ENCODE assay signal across 10 cellular contexts in genomic region chr19:41126765-41127203, GRCh38. TPM values are rescaled to one million over a fixed set of nuclear protein-coding genes. Genes with fewer than 3 reads are reported as not detected.
A peak's percentile ranks its signal among the peaks of the same experiment; 100 is the strongest.
DNase-seq lines count a peak whose midpoint lies in the region; ATAC-seq, FAIRE-seq and TF ChIP-seq lines count a peak whose summit lies in the region.
"Not testable (repeated sequence)": the region's sequence is repeated elsewhere in the genome, so short reads cannot be mapped to it uniquely, and the experiment has no call there.
"Had no signal": no experiment of that assay in that cellular context is flagged by ENCODE, and none has a peak within 500 bp of the region (broad histone marks: within the 10 kb centered on the region; RNA-seq: fewer than 3 reads in every experiment).

No MANE protein-coding gene starts in this region.

- CTCF ChIA-PET in AG04449 (lab: Yijun Ruan, JAX) (interaction anchor here (0.7 to 2.2 kb wide), 6 partner anchors 11 to 181 kb away, joined by 3 to 9 read pairs (median 4); no protein-coding TSS in a partner anchor), WTC11 (lab: Charles Lee) (interaction anchor here (0.6 to 2.7 kb wide), 15 partner anchors 9 to 303 kb away, joined by 3 to 20 read pairs (median 3); partner anchors contain the start of genes CYP2F1 and HNRNPUL1), HepG2 (lab: Yijun Ruan, JAX; ENCODE audit: low intra/inter-chr PET ratio, low total read pairs) (interaction anchor here (1.2 to 3.1 kb wide), 3 partner anchors 17 to 182 kb away, joined by 4 to 16 read pairs (median 6); no protein-coding TSS in a partner anchor)

- H3K4me2 ChIP-seq in HepG2 (ENCODE audit: low read depth, low read length): not testable (repeated sequence)

- not testable (repeated sequence) for TF ChIP-seq POLR2A in GM12891 (IDR thresholded peaks at IDR 0.05; ENCODE audit: low read depth, low read length); HepG2 (IDR thresholded peaks at IDR 0.05; ENCODE audit: insufficient read depth in 1 of 2, low read depth in 2 of 2, low read length in 2 of 2); spleen (IDR thresholded peaks at IDR 0.05)

- not testable (repeated sequence) for H3K9me3 Mint-ChIP-seq in WTC11; activated naive CD8-positive, alpha-beta T cell treated with anti-CD3 and anti-CD28 coated beads, Interleukin-2, amount 50 U/mL, for 24 hours

- peak; percentile 29 for TF ChIP-seq CTCF in AG04449 (IDR thresholded peaks at IDR 0.05; ENCODE audit: insufficient read depth, low read length, missing control alignments)
- peak; percentile 59 for TF ChIP-seq CTCF in WTC11 (IDR thresholded peaks at IDR 0.05)
- TF ChIP-seq CTCF in epithelial cell of proximal tubule (conservative IDR thresholded peaks at IDR 0.05; ENCODE audit: low read depth, low read length): peak; percentile 64
- TF ChIP-seq CTCF in HepG2 (CRISPR knock-in tag; IDR thresholded peaks at IDR 0.05): peak; percentile 34; the same call in 1 of the 2 replicates
- TF ChIP-seq CTCF in spleen (IDR thresholded peaks at IDR 0.05 in 8 of 11, conservative IDR thresholded peaks at IDR 0.05 in 3 of 11): peak; percentile 15 to 74 (median 50)

- not testable (repeated sequence) for H3K9ac ChIP-seq in HepG2 (ENCODE audit: insufficient read depth, low read depth, low read length)

- not testable (repeated sequence) for H3K36me3 ChIP-seq in HepG2 (replicated peaks in 1 of 2; ENCODE audit: control insufficient read depth in 1 of 2, insufficient read depth in 2 of 2, low read length in 2 of 2); spleen

- not testable (repeated sequence) for DNase-seq in AG04449 (ENCODE audit: low read depth, low spot score); GM12891 (ENCODE audit: insufficient read length, low spot score); epithelial cell of proximal tubule (ENCODE audit: low read depth); HepG2 (ENCODE audit: low spot score)
- DNase-seq in NCI-H69 (lab: John Stamatoyannopoulos, UW) (peak; percentile 10), WTC11 (ENCODE audit: low spot score) (peak; percentile 60), spleen (peak; percentile 47)
- peak; percentile 38 for DNase-seq in activated naive CD8-positive, alpha-beta T cell treated with anti-CD3 and anti-CD28 coated beads, Interleukin-2, amount 50 U/mL, for 24 hours

- 20% methylated on average over 2 of the region's 2 CpGs for WGBS in HepG2 (ENCODE audit: low lambda C conversion rate)
- 48 to 52% (median 50%) methylated on average over 2 of the region's 2 CpGs for WGBS in spleen, 5 donors

- H3K79me2 ChIP-seq in HepG2 (ENCODE audit: insufficient read depth, low read length): not testable (repeated sequence)

- peaks cover 29% of the 10 kb centered on the region for H3K4me1 Mint-ChIP-seq in WTC11
- H3K4me1 Mint-ChIP-seq in activated naive CD8-positive, alpha-beta T cell treated with anti-CD3 and anti-CD28 coated beads, Interleukin-2, amount 50 U/mL, for 24 hours: peaks cover 19% of the 10 kb centered on the region

- ATAC-seq in WTC11: peak; percentile 58
- ATAC-seq in activated naive CD8-positive, alpha-beta T cell treated with anti-CD3 and anti-CD28 coated beads, Interleukin-2, amount 50 U/mL, for 24 hours; HepG2: not testable (repeated sequence)

- H3K4me3 Mint-ChIP-seq in WTC11; activated naive CD8-positive, alpha-beta T cell treated with anti-CD3 and anti-CD28 coated beads, Interleukin-2, amount 50 U/mL, for 24 hours: not testable (repeated sequence)

- H3K36me3 Mint-ChIP-seq in WTC11; activated naive CD8-positive, alpha-beta T cell treated with anti-CD3 and anti-CD28 coated beads, Interleukin-2, amount 50 U/mL, for 24 hours (ENCODE audit: low read depth): not testable (repeated sequence)

- H3K27me3 ChIP-seq in HepG2 (ENCODE audit: control insufficient read depth in 1 of 2, insufficient read depth in 2 of 2, low read length in 2 of 2): not testable (repeated sequence)
- H3K27me3 ChIP-seq in spleen (replicated peaks in 1 of 7): peaks cover 0 to 14% (median 0%) of the 10 kb centered on the region in 7 donors

- intact Hi-C loops in HepG2 (cut with micrococcal nuclease; ENCODE audit: unreplicated experiment); spleen (cut with DNase I; ENCODE audit: low total_unique reads): not testable (repeated sequence)

- FAIRE-seq in GM12891 (lab: Jason Lieb, UNC) (peak; percentile 88), HepG2 (lab: Jason Lieb, UNC) (peak; percentile 37)

- peaks cover 23% of the 10 kb centered on the region for H3K27me3 Mint-ChIP-seq in WTC11 (ENCODE audit: low read depth)
- not testable (repeated sequence) for H3K27me3 Mint-ChIP-seq in activated naive CD8-positive, alpha-beta T cell treated with anti-CD3 and anti-CD28 coated beads, Interleukin-2, amount 50 U/mL, for 24 hours

- not testable (repeated sequence) for BruUV-seq in HepG2 (replicated peaks; lab: Mats Ljungman, UMichigan)

- not testable (repeated sequence) for H3K4me3 ChIP-seq in AG04449 (ENCODE audit: low read depth, low read length); epithelial cell of proximal tubule (ENCODE audit: low read depth, low read length); HepG2 (replicated peaks in 1 of 3; ENCODE audit: insufficient read depth in 1 of 3, low read depth in 2 of 3, low read length in 3 of 3); spleen

- not testable (repeated sequence) for H3K9me3 ChIP-seq in HepG2 (ENCODE audit: low read length); spleen

- in situ Hi-C loops in HepG2 (cut with HindIII; ENCODE audit: extremely low pct_ligation_motif_present, low pct_unique_long_range_greater_than_20kb): loop anchor here (25.0 kb wide), 1 partner anchor 464 kb away; no protein-coding TSS in a partner anchor

- POLR2A ChIA-PET in AG04449 (lab: Yijun Ruan, JAX); WTC11 (lab: Charles Lee); HepG2 (lab: Yijun Ruan, JAX): not testable (repeated sequence)

- H4K20me1 ChIP-seq in HepG2 (ENCODE audit: insufficient read depth, low read length): not testable (repeated sequence)

- not testable (repeated sequence) for TF ChIP-seq RAD21 in HepG2 (CRISPR knock-in tag; IDR thresholded peaks at IDR 0.05)

- not testable (repeated sequence) for H3K4me1 ChIP-seq in HepG2 (ENCODE audit: insufficient read depth, low read length)
- H3K4me1 ChIP-seq in spleen: peaks cover 7 to 22% (median 10%) of the 10 kb centered on the region in 6 donors

- not testable (repeated sequence) for H2AFZ ChIP-seq in HepG2 (ENCODE audit: low read length)

- not testable (repeated sequence) for H3K27ac ChIP-seq in HepG2 (ENCODE audit: extremely low read length, insufficient read depth, low read length); spleen

- TF ChIP-seq EP300 in HepG2 (IDR thresholded peaks at IDR 0.05; ENCODE audit: low read depth in 2 of 2, low read length in 2 of 2); HepG2 (CRISPR knock-in tag; IDR thresholded peaks at IDR 0.05; ENCODE audit: borderline replicate concordance): not testable (repeated sequence)

- H3K27ac Mint-ChIP-seq in WTC11: peak overlapping the region; percentile 60
- H3K27ac Mint-ChIP-seq in activated naive CD8-positive, alpha-beta T cell treated with anti-CD3 and anti-CD28 coated beads, Interleukin-2, amount 50 U/mL, for 24 hours: not testable (repeated sequence)

RNA-seq across cellular contexts. Expression of gene CYP2F1, which starts 12.6 kb away (rescaled TPM):
- not detected for polyA plus RNA-seq in GM12891 (2012; ENCODE audit: low read depth, missing spikeins)
- 0.24 to 1.3 TPM (median 0.30 TPM) in 3 replicates for total RNA-seq in WTC11 (2021)
- total RNA-seq in epithelial cell of proximal tubule: not detected in 2 replicates
- total RNA-seq in HepG2 (2016; rRNA removed; fragmentation: Illumina TruSeq; extraction: Trizol): not detected in 2 replicates
- not detected in 2 replicates for total RNA-seq in HepG2 (2016; cell fraction: cytosol; rRNA removed; fragmentation: Illumina TruSeq; extraction: Trizol; ENCODE audit: low read depth)
- not detected in 2 replicates for total RNA-seq in HepG2 (2016; cell fraction: insoluble cytoplasmic fraction; rRNA removed; fragmentation: Illumina TruSeq; extraction: Trizol)
- not detected in 2 replicates for total RNA-seq in HepG2 (2016; cell fraction: membrane; rRNA removed; fragmentation: Illumina TruSeq; extraction: Trizol)
- not detected in 2 replicates for total RNA-seq in HepG2 (2016; cell fraction: nucleus; rRNA removed; fragmentation: Illumina TruSeq; extraction: Trizol)
- not detected in 2 replicates for polyA plus RNA-seq in HepG2 (2011; rRNA removed)
- not detected in 2 replicates for polyA plus RNA-seq in HepG2 (2011; cell fraction: cytosol; rRNA removed)
- not detected in 2 replicates for polyA plus RNA-seq in HepG2 (2011; cell fraction: nucleus; rRNA removed)
- polyA plus RNA-seq in HepG2 (2012): not detected in 2 replicates
- polyA plus RNA-seq in HepG2 (2016; cell fraction: cytosol; fragmentation: Illumina TruSeq; extraction: Trizol; ENCODE audit: low read depth): not detected in 2 replicates
- polyA plus RNA-seq in HepG2 (2016; cell fraction: insoluble cytoplasmic fraction; fragmentation: Illumina TruSeq; extraction: Trizol; ENCODE audit: low read depth): not detected in 2 replicates
- polyA plus RNA-seq in HepG2 (2016; cell fraction: membrane; fragmentation: Illumina TruSeq; extraction: Trizol; ENCODE audit: low read depth): not detected in 2 replicates
- not detected in 2 replicates for polyA plus RNA-seq in HepG2 (2016; cell fraction: nucleus; fragmentation: Illumina TruSeq; extraction: Trizol; ENCODE audit: insufficient read depth, low read depth)
- polyA minus RNA-seq in HepG2 (2011; rRNA and poly(A)+ RNA removed; ENCODE audit: low replicate concordance): not detected in 2 replicates
- polyA minus RNA-seq in HepG2 (2011; cell fraction: cytosol; rRNA and poly(A)+ RNA removed): not detected in 2 replicates
- polyA minus RNA-seq in HepG2 (2011; cell fraction: nucleus; rRNA and poly(A)+ RNA removed): not detected in 2 replicates
- total RNA-seq in spleen: not detected
- not detected for polyA plus RNA-seq in spleen
- total RNA-seq: HT1080, SJSA1 had no signal

RNA-seq across cellular contexts. Expression of gene CYP2A13, which starts 38.5 kb away (rescaled TPM):
- not detected for polyA plus RNA-seq in GM12891 (2012; ENCODE audit: low read depth, missing spikeins)
- total RNA-seq in WTC11 (2021) (0.32 to 0.53 TPM (median 0.48 TPM) in 3 replicates), epithelial cell of proximal tubule (not detected in 2 replicates), HepG2 (2016; rRNA removed; fragmentation: Illumina TruSeq; extraction: Trizol) (not detected in 2 replicates), spleen (not detected)
- total RNA-seq in HepG2 (2016; cell fraction: cytosol; rRNA removed; fragmentation: Illumina TruSeq; extraction: Trizol; ENCODE audit: low read depth): not detected in 2 replicates
- not detected in 2 replicates for total RNA-seq in HepG2 (2016; cell fraction: insoluble cytoplasmic fraction; rRNA removed; fragmentation: Illumina TruSeq; extraction: Trizol)
- not detected in 2 replicates for total RNA-seq in HepG2 (2016; cell fraction: membrane; rRNA removed; fragmentation: Illumina TruSeq; extraction: Trizol)
- total RNA-seq in HepG2 (2016; cell fraction: nucleus; rRNA removed; fragmentation: Illumina TruSeq; extraction: Trizol): not detected in 2 replicates
- polyA plus RNA-seq in HepG2 (2011; rRNA removed) (not detected in 2 replicates), spleen (not detected)
- polyA plus RNA-seq in HepG2 (2011; cell fraction: cytosol; rRNA removed): not detected in 2 replicates
- not detected in 2 replicates for polyA plus RNA-seq in HepG2 (2011; cell fraction: nucleus; rRNA removed)
- not detected in 2 replicates for polyA plus RNA-seq in HepG2 (2012)
- polyA plus RNA-seq in HepG2 (2016; cell fraction: cytosol; fragmentation: Illumina TruSeq; extraction: Trizol; ENCODE audit: low read depth): not detected in 2 replicates
- not detected in 2 replicates for polyA plus RNA-seq in HepG2 (2016; cell fraction: insoluble cytoplasmic fraction; fragmentation: Illumina TruSeq; extraction: Trizol; ENCODE audit: low read depth)
- not detected in 2 replicates for polyA plus RNA-seq in HepG2 (2016; cell fraction: membrane; fragmentation: Illumina TruSeq; extraction: Trizol; ENCODE audit: low read depth)
- polyA plus RNA-seq in HepG2 (2016; cell fraction: nucleus; fragmentation: Illumina TruSeq; extraction: Trizol; ENCODE audit: insufficient read depth, low read depth): not detected in 2 replicates
- not detected in 2 replicates for polyA minus RNA-seq in HepG2 (2011; rRNA and poly(A)+ RNA removed; ENCODE audit: low replicate concordance)
- polyA minus RNA-seq in HepG2 (2011; cell fraction: cytosol; rRNA and poly(A)+ RNA removed): not detected in 2 replicates
- not detected in 2 replicates for polyA minus RNA-seq in HepG2 (2011; cell fraction: nucleus; rRNA and poly(A)+ RNA removed)
- total RNA-seq: HT1080, SJSA1 had no signal
